In the genomic region with DNA sequence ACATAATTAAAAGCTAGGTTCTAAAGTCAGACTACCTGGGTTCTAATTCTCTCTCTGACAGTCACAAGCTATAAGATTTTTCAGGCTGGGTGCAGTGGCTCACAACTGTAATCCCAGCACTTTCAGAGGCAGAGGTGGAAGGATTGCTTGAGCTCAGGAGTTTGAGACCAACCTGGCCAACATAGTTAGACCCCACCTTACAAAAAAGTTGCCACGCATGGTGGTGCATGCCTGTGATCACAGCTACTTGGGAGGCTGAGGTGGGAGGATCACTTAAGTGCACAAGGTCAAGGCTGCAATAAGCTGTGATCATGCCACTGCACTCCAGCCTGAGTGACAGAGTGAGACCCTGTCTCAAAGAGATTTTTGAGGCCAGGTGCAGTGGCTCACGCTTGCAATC, we compare ENCODE assay signal across 24 cellular contexts. TPM values are rescaled to one million over a fixed set of nuclear protein-coding genes. Genes with fewer than 3 reads are reported as not detected.
"Had no signal": no experiment of that assay in that cellular context is flagged by ENCODE, and none has a peak within 500 bp of the region (broad histone marks: within the 10 kb centered on the region; RNA-seq: fewer than 3 reads in every experiment).

No MANE protein-coding gene starts in this region.

- H3K4me3 Mint-ChIP-seq: nephron, type B pancreatic cell had no signal

- H3K9me3 Mint-ChIP-seq: nephron, type B pancreatic cell had no signal

- DNase-seq: cortex of kidney; dorsolateral prefrontal cortex; effector memory CD4-positive, alpha-beta T cell; gastrocnemius medialis; heart right ventricle; hypothalamus; kidney glomerular epithelial cell; mammary epithelial cell; mucosa of descending colon; right lobe of liver; spleen; stimulated activated CD4-positive, alpha-beta T cell treated with anti-CD3 and anti-CD28 coated beads, Interleukin-15, amount 100 ng/mL, for 24 hours; stimulated activated CD4-positive, alpha-beta T cell treated with anti-CD3 and anti-CD28 coated beads, Interleukin-1b, Interleukin-23, amount 100 ng/mL, for 48 hours; stimulated activated CD4-positive, alpha-beta T cell treated with anti-CD3 and anti-CD28 coated beads, Interleukin-4, amount 100 ng/mL, for 24 hours; stimulated activated naive CD4-positive, alpha-beta T cell; thyroid gland had no signal

- H3K27ac Mint-ChIP-seq: nephron, type B pancreatic cell had no signal

- H3K27me3 Mint-ChIP-seq: type B pancreatic cell had no signal

- ATAC-seq: esophagus mucosa, gastrocnemius medialis, heart right ventricle, left lobe of liver, mucosa of descending colon, right lobe of liver had no signal

RNA-seq across cellular contexts. Expression of gene HCST, which starts 8.0 kb away (rescaled TPM):
- total RNA-seq: renal cortical epithelial cell had no signal

RNA-seq across cellular contexts. Expression of gene TYROBP, which starts 13.8 kb away (rescaled TPM):
- total RNA-seq: fibroblast of lung, mammary epithelial cell, renal cortical epithelial cell had no signal
- polyA plus RNA-seq: fibroblast of lung, mammary epithelial cell had no signal

RNA-seq across cellular contexts. Expression of gene KIRREL2, which starts 37.6 kb away (rescaled TPM):
- total RNA-seq: gastrocnemius medialis, mammary epithelial cell, renal cortical epithelial cell, right lobe of liver, skeletal muscle tissue, suprapubic skin had no signal
- polyA plus RNA-seq: fibroblast of lung, heart right ventricle had no signal
